In genomic region chr14:96676161-96676560, GRCh38 we compare ENCODE assay signal across 27 cellular contexts.
DNase-seq lines count a peak whose midpoint lies in the region; ATAC-seq and TF ChIP-seq lines count a peak whose summit lies in the region.
"Had no signal": no experiment of that assay in that cellular context is flagged by ENCODE, and none has a peak within 500 bp of the region (broad histone marks: within the 10 kb centered on the region; RNA-seq: fewer than 3 reads in every experiment).

No MANE protein-coding gene starts in this region.

- no peaks in the 10 kb centered on the region for H3K36me3 Mint-ChIP-seq in osteocyte (ENCODE audit: unreplicated experiment)
- no peaks in the 10 kb centered on the region for H3K36me3 Mint-ChIP-seq in stimulated activated memory B cell treated with anti-CD40 and anti-IgM and Interleukin-4, amounts not matched to agents 10 μg/mL and 1 μg/mL and 100 μg/mL, for 72 hours
- H3K36me3 Mint-ChIP-seq: brain; CD8-positive, alpha-beta T cell; type B pancreatic cell had no signal

- in situ Hi-C loops in GM23248 (cut with MboI): no loop called here

- no peak overlapping the region for H3K27ac Mint-ChIP-seq in osteocyte (ENCODE audit: unreplicated experiment)
- no peak overlapping the region for H3K27ac Mint-ChIP-seq in stimulated activated memory B cell treated with anti-CD40 and anti-IgM and Interleukin-4, amounts not matched to agents 10 μg/mL and 1 μg/mL and 100 μg/mL, for 72 hours
- H3K27ac Mint-ChIP-seq: activated CD4-positive, alpha-beta T cell treated with anti-CD3 and anti-CD28 coated beads, Interleukin-2, amount 10 ng/mL, durations not matched to agents 24 days and 14 days; B cell; brain; CD8-positive, alpha-beta T cell; effector memory CD8-positive, alpha-beta T cell; nephron; type B pancreatic cell had no signal

- no peaks in the 10 kb centered on the region for H3K9me2 ChIP-seq in GM23248 (ENCODE audit: insufficient read depth)

- no peak overlapping the region for H3K27ac ChIP-seq in GM23248
- H3K27ac ChIP-seq: WERI-Rb-1 had no signal

- no peak overlapping the region for H3K9ac ChIP-seq in GM23248

- H3F3A ChIP-seq in GM23248 (ENCODE audit: insufficient read depth): no peaks in the 10 kb centered on the region

- H4K20me1 ChIP-seq in GM23248 (ENCODE audit: insufficient read depth): no peaks in the 10 kb centered on the region

- no peaks in the 10 kb centered on the region for H3K4me1 ChIP-seq in GM23248 (ENCODE audit: insufficient read depth)

- H3K4me2 ChIP-seq in GM23248 (ENCODE audit: unreplicated experiment): no peak overlapping the region
- H3K4me2 ChIP-seq: smooth muscle cell had no signal

- no peaks in the 10 kb centered on the region for H3K4me1 Mint-ChIP-seq in osteocyte (ENCODE audit: unreplicated experiment)
- H3K4me1 Mint-ChIP-seq in stimulated activated memory B cell treated with anti-CD40 and anti-IgM and Interleukin-4, amounts not matched to agents 10 μg/mL and 1 μg/mL and 100 μg/mL, for 72 hours: no peaks in the 10 kb centered on the region
- H3K4me1 Mint-ChIP-seq: activated CD4-positive, alpha-beta T cell treated with anti-CD3 and anti-CD28 coated beads, Interleukin-2, amount 10 ng/mL, durations not matched to agents 24 days and 14 days; B cell had no signal

- no peaks in the 10 kb centered on the region for H3K36me3 ChIP-seq in GM23248 (ENCODE audit: low read depth)
- H3K36me3 ChIP-seq: WERI-Rb-1 had no signal

- no peak overlapping the region for H3K4me3 Mint-ChIP-seq in osteocyte (ENCODE audit: unreplicated experiment)
- no peak overlapping the region for H3K4me3 Mint-ChIP-seq in stimulated activated memory B cell treated with anti-CD40 and anti-IgM and Interleukin-4, amounts not matched to agents 10 μg/mL and 1 μg/mL and 100 μg/mL, for 72 hours
- H3K4me3 Mint-ChIP-seq: activated CD4-positive, alpha-beta T cell treated with anti-CD3 and anti-CD28 coated beads, Interleukin-2, amount 10 ng/mL, durations not matched to agents 24 days and 14 days; activated T-cell treated with anti-CD3 and anti-CD28 coated beads, Interleukin-2, amount 50 U/mL, for 4 hours; B cell; brain; CD8-positive, alpha-beta T cell; effector memory CD8-positive, alpha-beta T cell; nephron; type B pancreatic cell had no signal

- H3K79me2 ChIP-seq in GM23248 (ENCODE audit: insufficient read depth): no peaks in the 10 kb centered on the region

- DNase-seq in GM23248 (peak; percentile 41), RPMI7951 (ENCODE audit: low read depth) (peak; percentile 13), epithelial cell of esophagus (ENCODE audit: low read depth) (peak; percentile 38), kidney glomerular epithelial cell (lab: John Stamatoyannopoulos, UW) (peak; percentile 75), NCI-H146 treated with DMSO at 0.1 percent for 48 hours (lab: John Stamatoyannopoulos, UW; ENCODE audit: unreplicated experiment) (no peak), osteocyte (ENCODE audit: extremely low spot score, unreplicated experiment) (no peak)
- DNase-seq: activated CD4-positive, alpha-beta T cell treated with anti-CD3 and anti-CD28 coated beads, Interleukin-2, amount 10 ng/mL, durations not matched to agents 24 days and 14 days; activated gamma-delta T cell treated with Interleukin-2 at 50 U/mL for 16 hours; activated T-cell treated with anti-CD3 and anti-CD28 coated beads, Interleukin-2, amount 50 U/mL, for 4 hours; CD8-positive, alpha-beta T cell; effector memory CD8-positive, alpha-beta T cell; Karpas-422; MV-4-11; NCI-H146; NCI-H2171; Right ventricle myocardium superior; stimulated activated CD4-positive, alpha-beta T cell treated with anti-CD3 and anti-CD28 coated beads, Interleukin-2, amount 100 ng/mL, for 48 hours; WERI-Rb-1 had no signal

- no peak for ATAC-seq in stimulated activated memory B cell treated with anti-CD40 and anti-IgM and Interleukin-4, amounts not matched to agents 10 μg/mL and 1 μg/mL and 100 μg/mL, for 72 hours
- ATAC-seq in HG02884 (IDR thresholded peaks at IDR 0.05; ENCODE audit: unreplicated experiment): no peak
- ATAC-seq: activated T-cell treated with anti-CD3 and anti-CD28 coated beads, Interleukin-2, amount 50 U/mL, for 4 hours; CD8-positive, alpha-beta T cell; effector memory CD8-positive, alpha-beta T cell; HCT116 had no signal

- peaks cover 4% of the 10 kb centered on the region for H3K9me3 Mint-ChIP-seq in osteocyte (ENCODE audit: unreplicated experiment)
- H3K9me3 Mint-ChIP-seq in stimulated activated memory B cell treated with anti-CD40 and anti-IgM and Interleukin-4, amounts not matched to agents 10 μg/mL and 1 μg/mL and 100 μg/mL, for 72 hours: no peaks in the 10 kb centered on the region
- H3K9me3 Mint-ChIP-seq: CD8-positive, alpha-beta T cell; effector memory CD8-positive, alpha-beta T cell; type B pancreatic cell had no signal

- H2AFZ ChIP-seq in GM23248: no peak overlapping the region

- H3K27me3 ChIP-seq in GM23248 (replicated peaks; ENCODE audit: insufficient read depth): 0 out of 2 replicates have a peak, but pooled peaks cover 5% of the 10 kb centered on the region

- no peak overlapping the region for H3K4me3 ChIP-seq in GM23248
- H3K4me3 ChIP-seq in epithelial cell of esophagus (ENCODE audit: low read length): no peak overlapping the region
- H3K4me3 ChIP-seq: lung, smooth muscle cell had no signal

- H3K9me3 ChIP-seq in GM23248 (ENCODE audit: low read depth): no peaks in the 10 kb centered on the region

- no peak for TF ChIP-seq CTCF in epithelial cell of esophagus (IDR thresholded peaks at IDR 0.05; ENCODE audit: insufficient read depth, low read depth, low read length, missing control alignments)
- no peak for TF ChIP-seq CTCF in osteocyte (IDR thresholded peaks at IDR 0.05)

- H3K27me3 Mint-ChIP-seq in osteocyte (ENCODE audit: unreplicated experiment): no peaks in the 10 kb centered on the region
- H3K27me3 Mint-ChIP-seq in stimulated activated memory B cell treated with anti-CD40 and anti-IgM and Interleukin-4, amounts not matched to agents 10 μg/mL and 1 μg/mL and 100 μg/mL, for 72 hours: peaks cover 30% of the 10 kb centered on the region

Comparison
In these comparisons a context has a peak if more than half of its experiments do, and no peak if none do; other contexts are left out.
1. DNase-seq: peak in GM23248 (single experiment), RPMI7951 (single experiment), epithelial cell of esophagus (single experiment) and kidney glomerular epithelial cell (single experiment); none in NCI-H146 treated with DMSO at 0.1 percent for 48 hours (single experiment) and osteocyte (single experiment).